ENCODE assay signal across 8 cellular contexts in the genomic region with DNA sequence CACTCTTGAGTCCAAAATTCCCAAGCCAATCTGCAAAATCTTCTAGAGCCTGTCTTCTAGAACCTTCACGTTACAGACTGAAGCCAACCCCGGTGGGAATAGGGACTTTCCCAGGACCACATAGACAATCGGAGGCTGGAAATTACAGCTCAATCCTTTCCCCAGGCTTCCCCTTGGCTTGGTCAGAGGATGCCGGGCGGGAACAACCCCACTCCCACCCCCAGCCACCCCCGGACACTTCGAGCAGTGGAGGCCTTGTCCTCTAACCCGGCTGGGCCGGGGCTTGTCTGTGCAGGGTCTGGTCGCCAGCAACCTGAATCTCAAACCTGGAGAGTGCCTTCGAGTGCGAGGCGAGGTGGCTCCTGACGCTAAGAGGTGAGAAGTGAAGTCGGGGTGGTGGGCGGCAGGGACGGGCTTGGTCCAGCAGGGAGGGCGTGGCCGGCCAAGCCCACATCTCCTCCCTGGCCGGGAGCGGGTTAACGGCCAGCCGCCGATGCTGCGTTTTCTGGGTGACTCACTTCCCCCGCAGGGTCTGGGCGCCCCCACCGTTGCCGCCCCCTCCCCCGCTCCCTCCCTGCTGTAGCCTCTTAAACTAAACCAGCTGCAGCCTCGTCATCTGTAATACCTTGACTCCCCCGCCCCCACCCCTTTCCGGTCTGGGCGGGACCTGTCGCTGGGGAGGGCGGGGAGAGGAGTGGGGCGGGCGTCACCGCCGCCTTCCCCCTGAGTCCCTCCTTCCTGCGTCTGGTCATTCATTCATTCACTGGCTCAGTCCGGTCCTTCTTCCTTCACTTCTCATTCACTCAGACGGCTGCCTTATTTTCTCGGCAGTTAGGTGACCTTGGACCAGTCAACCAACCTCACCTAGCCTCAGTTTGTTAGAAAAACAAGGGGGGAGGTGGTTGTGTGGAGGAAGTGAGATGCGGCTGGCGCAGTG. TPM values are rescaled to one million over a fixed set of nuclear protein-coding genes. Genes with fewer than 3 reads are reported as not detected.
DNase-seq lines count a peak whose midpoint lies in the region; TF ChIP-seq lines count a peak whose summit lies in the region.

No MANE protein-coding gene starts in this region.

- H3K36me3 Mint-ChIP-seq in neural progenitor cell = no peaks in the 10 kb centered on the region
- H3K36me3 Mint-ChIP-seq in stimulated activated naive CD8-positive, alpha-beta T cell treated with anti-CD3 and anti-CD28 coated beads, Interleukin-15, Interleukin-2, amounts not matched to agents 100 ng/mL and 50 ng/mL, for 24 hours (ENCODE audit: low read depth) = peaks cover 7% of the 10 kb centered on the region

- H3K27ac Mint-ChIP-seq in neural progenitor cell = peak overlapping the region; percentile 76
- peak overlapping the region; percentile 86 for H3K27ac Mint-ChIP-seq in stimulated activated naive CD8-positive, alpha-beta T cell treated with anti-CD3 and anti-CD28 coated beads, Interleukin-15, Interleukin-2, amounts not matched to agents 100 ng/mL and 50 ng/mL, for 24 hours

- H3K79me2 ChIP-seq in neural progenitor cell (ENCODE audit: low read depth) = no peaks in the 10 kb centered on the region

- H3F3A ChIP-seq in neural progenitor cell (ENCODE audit: low read depth) = peaks cover 31% of the 10 kb centered on the region

- H3K27me3 ChIP-seq in HL-60 (ENCODE audit: insufficient read depth, poor library complexity, severe bottlenecking) = no peaks in the 10 kb centered on the region
- peaks cover 8% of the 10 kb centered on the region for H3K27me3 ChIP-seq in neural progenitor cell

- no peak for TF ChIP-seq CTCF in AG09319 (IDR thresholded peaks at IDR 0.05; ENCODE audit: low read depth, low read length)
- no peak for TF ChIP-seq CTCF in HL-60 (IDR thresholded peaks at IDR 0.05; ENCODE audit: insufficient read depth, low read length)
- TF ChIP-seq CTCF in fibroblast of pulmonary artery (IDR thresholded peaks at IDR 0.05; ENCODE audit: low read length, missing control alignments) = no peak
- TF ChIP-seq CTCF in neural progenitor cell (IDR thresholded peaks at IDR 0.05) = no peak

- H3K27ac ChIP-seq in HL-60 (replicated peaks) = peak overlapping the region; percentile 69
- H3K27ac ChIP-seq in neural progenitor cell = no peak overlapping the region

- H3K27me3 Mint-ChIP-seq in neural progenitor cell (ENCODE audit: insufficient read depth, low read depth) = no peaks in the 10 kb centered on the region
- H3K27me3 Mint-ChIP-seq in stimulated activated naive CD8-positive, alpha-beta T cell treated with anti-CD3 and anti-CD28 coated beads, Interleukin-15, Interleukin-2, amounts not matched to agents 100 ng/mL and 50 ng/mL, for 24 hours = no peaks in the 10 kb centered on the region

- peak overlapping the region; percentile 27 for H2AFZ ChIP-seq in neural progenitor cell (replicated peaks)

- peak overlapping the region; percentile 56 for H3K4me3 ChIP-seq in HL-60 (replicated peaks; ENCODE audit: insufficient read depth, low read length)
- H3K4me3 ChIP-seq in fibroblast of pulmonary artery (replicated peaks; ENCODE audit: low read depth, low read length) = peak overlapping the region; percentile 93
- H3K4me3 ChIP-seq in neural progenitor cell = peak overlapping the region; percentile 46

- no peaks in the 10 kb centered on the region for H3K4me1 ChIP-seq in neural progenitor cell

- H3K36me3 ChIP-seq in neural progenitor cell = no peaks in the 10 kb centered on the region

- DNase-seq in AG09319 (ENCODE audit: extremely low read depth, low read depth) (peak; percentile 97), GM19238 (ENCODE audit: insufficient read length, low spot score) (peak; percentile 64), HL-60 (ENCODE audit: low read depth in 1 of 2, low spot score in 1 of 2) (peak; percentile 93 to 94), RPMI7951 (ENCODE audit: low read depth) (peak; percentile 97), fibroblast of pulmonary artery (ENCODE audit: low read depth) (peak; percentile 97), neural progenitor cell (ENCODE audit: low spot score) (peak; percentile 85)
- DNase-seq in activated T-helper 1 cell treated with anti-CD3 and anti-CD28 coated beads, Interleukin-2, amount 50 U/mL, for 16 hours (ENCODE audit: low read depth in 1 of 2, low spot score in 1 of 2) = peak; percentile 86 to 90

- no peak overlapping the region for H3K9ac ChIP-seq in neural progenitor cell

- H3K4me2 ChIP-seq in neural progenitor cell = peak overlapping the region; percentile 53

- no peaks in the 10 kb centered on the region for H4K20me1 ChIP-seq in neural progenitor cell (ENCODE audit: low read depth)

- peak overlapping the region; percentile 84 for H3K4me3 Mint-ChIP-seq in neural progenitor cell
- peak overlapping the region; percentile 88 for H3K4me3 Mint-ChIP-seq in stimulated activated naive CD8-positive, alpha-beta T cell treated with anti-CD3 and anti-CD28 coated beads, Interleukin-15, Interleukin-2, amounts not matched to agents 100 ng/mL and 50 ng/mL, for 24 hours

- H3K9me3 ChIP-seq in neural progenitor cell (ENCODE audit: low read depth) = no peaks in the 10 kb centered on the region

- H3K9me3 Mint-ChIP-seq in neural progenitor cell = no peaks in the 10 kb centered on the region
- H3K9me3 Mint-ChIP-seq in stimulated activated naive CD8-positive, alpha-beta T cell treated with anti-CD3 and anti-CD28 coated beads, Interleukin-15, Interleukin-2, amounts not matched to agents 100 ng/mL and 50 ng/mL, for 24 hours = no peaks in the 10 kb centered on the region

- H3K4me1 Mint-ChIP-seq in neural progenitor cell = peaks cover 18% of the 10 kb centered on the region
- H3K4me1 Mint-ChIP-seq in stimulated activated naive CD8-positive, alpha-beta T cell treated with anti-CD3 and anti-CD28 coated beads, Interleukin-15, Interleukin-2, amounts not matched to agents 100 ng/mL and 50 ng/mL, for 24 hours (ENCODE audit: low read depth) = peaks cover 65% of the 10 kb centered on the region

RNA-seq across cellular contexts. Expression of a gene that starts 1.5 kb away (rescaled TPM):
- total RNA-seq in RPMI7951 (2014; rRNA removed; shearing (Covaris generic)) = 7,179 and 7,611 TPM in 2 replicates
- total RNA-seq in neural progenitor cell (ENCODE audit: low replicate concordance) = 14.9 and 42.9 TPM in 2 replicates

RNA-seq across cellular contexts. Expression of a gene that starts 9.2 kb away (rescaled TPM):
- total RNA-seq in RPMI7951 (2014; rRNA removed; shearing (Covaris generic)) = 28.8 and 39.6 TPM in 2 replicates
- 23.7 and 28.7 TPM in 2 replicates for total RNA-seq in neural progenitor cell (ENCODE audit: low replicate concordance)

RNA-seq across cellular contexts. Expression of a gene that starts 18.4 kb away (rescaled TPM):
- total RNA-seq in RPMI7951 (2014; rRNA removed; shearing (Covaris generic)) = 14.5 and 16.6 TPM in 2 replicates
- total RNA-seq in neural progenitor cell (ENCODE audit: low replicate concordance) = 25.1 and 57.0 TPM in 2 replicates

RNA-seq across cellular contexts. Expression of a gene that starts 19.9 kb away (rescaled TPM):
- total RNA-seq in RPMI7951 (2014; rRNA removed; shearing (Covaris generic)) = 68.2 and 102 TPM in 2 replicates
- total RNA-seq in neural progenitor cell (ENCODE audit: low replicate concordance) = 25.2 and 51.0 TPM in 2 replicates

RNA-seq across cellular contexts. Expression of a gene that starts 37.5 kb away (rescaled TPM):
- 11.3 and 19.9 TPM in 2 replicates for total RNA-seq in RPMI7951 (2014; rRNA removed; shearing (Covaris generic))
- 10.3 and 10.9 TPM in 2 replicates for total RNA-seq in neural progenitor cell (ENCODE audit: low replicate concordance)

Comparison
In these comparisons a context has a peak if more than half of its experiments do, and no peak if none do; other contexts are left out.
1. RNA of a gene that starts 1.5 kb away (total RNA-seq): 7,179 to 7,611 TPM in RPMI7951; 14.9 to 42.9 TPM in neural progenitor cell; every median in the first group is over 100 times any median in the second.
2. Peak in every context shown above with its lines, with median percentiles within 50 percentile points of each other: DNase-seq and H3K4me3 ChIP-seq.